11 cellular contexts compared by ENCODE assay signal in genomic region chr9:131708613-131709002, GRCh38. TPM values are rescaled to one million over a fixed set of nuclear protein-coding genes. Genes with fewer than 3 reads are reported as not detected.
DNase-seq lines count a peak whose midpoint lies in the region; ATAC-seq, FAIRE-seq and TF ChIP-seq lines count a peak whose summit lies in the region.
"Had no signal": no experiment of that assay in that cellular context is flagged by ENCODE, and none has a peak within 500 bp of the region (broad histone marks: within the 10 kb centered on the region; RNA-seq: fewer than 3 reads in every experiment).

No MANE protein-coding gene starts in this region.

- H2AFZ ChIP-seq in mammary epithelial cell (ENCODE audit: low read depth, low read length), result no peak overlapping the region

- H3K79me2 ChIP-seq in mammary epithelial cell (ENCODE audit: insufficient read depth, low read length), result peaks cover 88% of the 10 kb centered on the region

- in situ Hi-C loops in mammary epithelial cell (cut with MboI; ENCODE audit: low sequenced_read_pairs in 2 of 2) (no loop called here), ACHN (cut with HindIII; ENCODE audit: low pct_ligation_motif_present, low pct_unique_long_range_greater_than_20kb, low sequenced_read_pairs) (no loop called here)

- CTCF ChIA-PET in A549 (lab: Yijun Ruan, JAX) (interaction anchor here (0.6 to 7.3 kb wide), 7 partner anchors 11 to 867 kb away, joined by 3 to 53 read pairs (median 4); partner anchors contain the start of gene RAPGEF1), mammary epithelial cell (lab: Charles Lee; ENCODE audit: low non-redundant PET) (no interaction called here)

- peak overlapping the region; percentile 64 for H3K4me2 ChIP-seq in A549
- H3K4me2 ChIP-seq in mammary epithelial cell (ENCODE audit: insufficient read depth, low read depth, low read length), result peak overlapping the region; percentile 74

- no TSS peak for BruUV-seq in mammary epithelial cell (replicated peaks; lab: Mats Ljungman, UMichigan)

- ATAC-seq in A549, result no peak
- ATAC-seq in naive B cell (ENCODE audit: low read depth in 2 of 2), result no peak
- ATAC-seq in GM21528 (IDR thresholded peaks at IDR 0.05; ENCODE audit: low FRiP score, unreplicated experiment), result no peak

- H3K27ac Mint-ChIP-seq in naive B cell, result peak overlapping the region in 5 of 6 donors; percentile 7 to 87 (median 56)

- H3K27me3 Mint-ChIP-seq in naive B cell, result no peaks in the 10 kb centered on the region

- TF ChIP-seq CTCF in A549 (IDR thresholded peaks at IDR 0.05), result no peak
- no peak for TF ChIP-seq CTCF in HL-60 (IDR thresholded peaks at IDR 0.05; ENCODE audit: insufficient read depth, low read length)
- TF ChIP-seq CTCF in mammary epithelial cell (conservative IDR thresholded peaks at IDR 0.05 in 1 of 2, IDR thresholded peaks at IDR 0.05 in 1 of 2; ENCODE audit: extremely low read depth in 1 of 2, insufficient read depth in 1 of 2, low read depth in 1 of 2, low read length in 2 of 2), result no peak
- TF ChIP-seq CTCF in WERI-Rb-1 (IDR thresholded peaks at IDR 0.05; ENCODE audit: low read depth, low read length), result no peak

- dilution Hi-C loops in mammary epithelial cell (cut with HindIII; ENCODE audit: low sequenced_read_pairs), result no loop called here

- H3K27ac ChIP-seq in A549 (peak overlapping the region; percentile 70 to 84), HL-60 (replicated peaks) (peak overlapping the region; percentile 62), mammary epithelial cell (ENCODE audit: insufficient read depth, low read depth, low read length) (peak overlapping the region; percentile 89), WERI-Rb-1 (no peak overlapping the region)
- H3K27ac ChIP-seq: C4-2B had no signal

- peak overlapping the region in 1 of 8 donors; percentile 59 for H3K4me3 Mint-ChIP-seq in naive B cell

- no peak for FAIRE-seq in A549 (lab: Jason Lieb, UNC)
- FAIRE-seq: GM19239 had no signal

- no peaks in the 10 kb centered on the region for H3K9me3 Mint-ChIP-seq in naive B cell

- H3K4me1 ChIP-seq in A549 (peaks cover 74% of the 10 kb centered on the region), mammary epithelial cell (ENCODE audit: insufficient read depth, low read length) (peaks cover 62% of the 10 kb centered on the region)

- H4K20me1 ChIP-seq in mammary epithelial cell (ENCODE audit: insufficient read depth, low read length), result no peaks in the 10 kb centered on the region

- POLR2A ChIA-PET in A549 (lab: Yijun Ruan, JAX), result no interaction called here

- no peak for TF ChIP-seq RAD21 in A549 (conservative IDR thresholded peaks at IDR 0.05 in 1 of 2, IDR thresholded peaks at IDR 0.05 in 1 of 2)

- no peaks in the 10 kb centered on the region for H3K36me3 Mint-ChIP-seq in naive B cell

- H3K9me3 ChIP-seq in A549 (no peaks in the 10 kb centered on the region), mammary epithelial cell (replicated peaks; ENCODE audit: insufficient read depth, low read length) (no peaks in the 10 kb centered on the region), WERI-Rb-1 (ENCODE audit: severe bottlenecking) (no peaks in the 10 kb centered on the region)

- 92% methylated on average over 7 of the region's 7 CpGs for WGBS in A549 (ENCODE audit: missing lambda C conversion rate)
- 79% methylated on average over 6 of the region's 7 CpGs for WGBS in mammary epithelial cell (ENCODE audit: low coverage, missing lambda C conversion rate)

- H3K4me3 ChIP-seq in A549, result no peak overlapping the region
- no peak overlapping the region for H3K4me3 ChIP-seq in HL-60 (replicated peaks; ENCODE audit: insufficient read depth, low read length)
- no peak overlapping the region for H3K4me3 ChIP-seq in mammary epithelial cell (replicated peaks in 1 of 3; ENCODE audit: insufficient read depth in 1 of 3, low read depth in 2 of 3, low read length in 3 of 3)
- no peak overlapping the region for H3K4me3 ChIP-seq in WERI-Rb-1 (ENCODE audit: low read depth, low read length)

- H3K4me1 Mint-ChIP-seq in naive B cell, result peaks cover 67 to 95% (median 85%) of the 10 kb centered on the region in 3 donors

- H3K36me3 ChIP-seq in mammary epithelial cell (ENCODE audit: insufficient read depth, low read length), result no peaks in the 10 kb centered on the region
- no peaks in the 10 kb centered on the region for H3K36me3 ChIP-seq in WERI-Rb-1

- intact Hi-C loops in mammary epithelial cell (cut with micrococcal nuclease), result loop anchor here (1.0 kb wide), 1 partner anchor 31 kb away; no protein-coding TSS in a partner anchor

- no peak for TF ChIP-seq POLR2A in A549 (IDR thresholded peaks at IDR 0.05; ENCODE audit: low read length)

- no peaks in the 10 kb centered on the region for H3K27me3 ChIP-seq in HL-60 (ENCODE audit: insufficient read depth, poor library complexity, severe bottlenecking)
- no peaks in the 10 kb centered on the region for H3K27me3 ChIP-seq in mammary epithelial cell (ENCODE audit: insufficient read depth, low read length)
- H3K27me3 ChIP-seq in WERI-Rb-1 (ENCODE audit: insufficient read depth, low read depth, severe bottlenecking), result no peaks in the 10 kb centered on the region

- no peak for TF ChIP-seq EP300 in A549 (IDR thresholded peaks at IDR 0.05)

- DNase-seq in A549 (ENCODE audit: low read depth in 1 of 2, low spot score in 1 of 2), result no peak
- peak in 1 of 2 experiments; percentile 36 for DNase-seq in HL-60 (ENCODE audit: low read depth in 1 of 2, low spot score in 1 of 2)
- DNase-seq in mammary epithelial cell, result no peak
- DNase-seq in naive B cell, result no peak
- DNase-seq in WERI-Rb-1, result no peak
- DNase-seq in ACHN, result no peak
- DNase-seq in amygdala (lab: John Stamatoyannopoulos, UW), result no peak
- DNase-seq: MM.1S had no signal

- H3K9ac ChIP-seq in mammary epithelial cell (ENCODE audit: insufficient read depth, low read length), result peak overlapping the region; percentile 54

TF ChIP-seq in A549, 52 proteins besides CTCF, POLR2A, EP300 and RAD21:
- TF ChIP-seq ZSCAN20 (CRISPR knock-in tag; IDR thresholded peaks at IDR 0.05) (no peak), CEBPB (IDR thresholded peaks at IDR 0.05) (0 out of 4 replicates have a peak, but pooled peaks of 1 of the 2 experiments have one; percentile 15)

RNA-seq across cellular contexts. Expression of gene RAPGEF1, which starts 31.3 kb away (rescaled TPM):
- polyA plus RNA-seq in A549 (2011; rRNA removed) (27.7 and 32.5 TPM in 2 replicates), A549 (2017; fragmentation: RNase III; extraction: RNeasy Plus Mini Kit Qiagen cat#74134 plus additional on column Dnase treatment) (20.6 to 21.7 TPM (median 21.6 TPM) in 3 replicates), mammary epithelial cell (22.8 TPM), naive B cell (ENCODE audit: low read depth in 6 of 6) (10 to 100 TPM in 2 of 6 donors, 1 to 10 TPM in 4; 3.4 to 21.1 (median 7.9) TPM)
- polyA plus RNA-seq in A549 (2012; cell fraction: cytosol; rRNA removed), result 21.8 and 26.8 TPM in 2 replicates
- 38.6 and 40.1 TPM in 2 replicates for polyA plus RNA-seq in A549 (2012; cell fraction: nucleus; rRNA removed)
- polyA minus RNA-seq in A549 (2011; rRNA and poly(A)+ RNA removed), result 31.3 and 33.3 TPM in 2 replicates
- 10 to 100 TPM; 41.7 to 51.3 TPM for total RNA-seq in mammary epithelial cell
- polyA minus RNA-seq in mammary epithelial cell, result 29.1 TPM
